Comparison of ENCODE assay signal across 17 cellular contexts in the genomic region with DNA sequence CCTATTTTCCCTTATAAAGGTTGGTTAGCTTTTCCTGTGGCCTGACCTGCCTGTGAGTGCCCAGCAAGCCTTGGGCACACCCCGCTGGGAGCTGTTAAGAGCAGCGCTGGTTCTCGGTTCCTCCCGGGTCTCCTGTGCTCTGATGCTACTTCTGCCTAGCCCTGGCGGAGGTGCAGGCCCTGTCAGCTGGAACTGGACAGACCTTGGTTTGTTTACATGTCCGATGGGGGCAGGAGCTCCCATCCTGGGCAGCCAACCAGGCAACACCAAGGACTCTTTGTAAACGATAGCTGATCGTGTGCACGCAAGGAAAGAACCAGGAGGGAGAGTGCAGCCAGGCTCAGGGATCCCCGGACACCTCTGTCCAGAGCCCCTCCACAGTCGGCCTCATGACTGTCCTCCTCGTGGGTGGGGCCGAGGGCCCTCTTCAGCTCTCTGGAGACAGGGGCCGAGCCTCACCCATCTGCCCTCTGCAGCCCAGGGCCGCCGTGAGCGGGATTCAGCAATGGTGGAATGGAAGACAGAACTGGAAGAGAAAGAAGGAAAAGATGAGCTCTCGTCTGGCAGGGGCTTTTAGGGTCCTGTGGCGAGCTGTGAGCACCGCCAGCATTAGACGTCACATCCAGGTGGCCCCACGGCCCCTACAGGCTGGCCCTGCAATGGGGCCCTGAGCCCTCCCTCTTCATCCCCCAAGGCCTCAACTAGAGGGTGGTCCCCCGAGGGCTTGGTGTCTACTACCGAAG. TPM values are rescaled to one million over a fixed set of nuclear protein-coding genes. Genes with fewer than 3 reads are reported as not detected.
"Had no signal": no experiment of that assay in that cellular context is flagged by ENCODE, and none has a peak within 500 bp of the region (broad histone marks: within the 10 kb centered on the region; RNA-seq: fewer than 3 reads in every experiment).

No MANE protein-coding gene starts in this region.

- H3K4me3 ChIP-seq: cardiac muscle cell had no signal

- DNase-seq: activated CD4-positive, alpha-beta T cell treated with anti-CD3 and anti-CD28 coated beads for 4 hours; activated naive CD4-positive, alpha-beta T cell treated with Interleukin-2 at 50 U/mL for 16 hours; activated naive CD8-positive, alpha-beta T cell treated with anti-CD3 and anti-CD28 coated beads, Interleukin-2, amount 50 U/mL, for 24 hours; mammary epithelial cell; natural killer cell; occipital lobe; stimulated activated CD4-positive, alpha-beta T cell treated with anti-CD3 and anti-CD28 coated beads, Interleukin-2, amount 100 ng/mL, for 48 hours; T-cell; T1000 had no signal

- ATAC-seq: activated naive CD8-positive, alpha-beta T cell treated with anti-CD3 and anti-CD28 coated beads, Interleukin-2, amount 50 U/mL, for 24 hours; natural killer cell; T-cell had no signal

- H3K27me3 ChIP-seq: cardiac muscle cell had no signal

- H3K36me3 ChIP-seq: cardiac muscle cell had no signal

- H3K27ac ChIP-seq: cardiac muscle cell had no signal

RNA-seq across cellular contexts. Expression of a gene that starts 41.0 kb away (rescaled TPM):
- total RNA-seq: activated T-helper 1 cell treated with anti-CD3 and anti-CD28 coated beads, Interleukin-12 subunit alpha, Interleukin-12 subunit beta, Interleukin-2, Interleukin-4 antibody, amounts not matched to agents 30 ng/mL and 10 ng/mL and 1 ng/mL, durations not matched to agents 14 hours and 24 hours and 36 hours; endothelial cell of umbilical vein; mammary epithelial cell; natural killer cell; temporal lobe had no signal
- polyA plus RNA-seq: endothelial cell of umbilical vein, mammary epithelial cell had no signal

RNA-seq across cellular contexts. Expression of a gene that starts 51.5 kb away (rescaled TPM):
- total RNA-seq: activated T-helper 1 cell treated with anti-CD3 and anti-CD28 coated beads, Interleukin-12 subunit alpha, Interleukin-12 subunit beta, Interleukin-2, Interleukin-4 antibody, amounts not matched to agents 30 ng/mL and 10 ng/mL and 1 ng/mL, durations not matched to agents 14 hours and 24 hours and 36 hours; cardiac muscle cell; endothelial cell of umbilical vein; fibroblast of lung; frontal cortex; kidney epithelial cell; mammary epithelial cell; natural killer cell; occipital lobe; T-cell; temporal lobe; ureter had no signal
- polyA plus RNA-seq: cardiac muscle cell, endothelial cell of umbilical vein, fibroblast of lung, mammary epithelial cell had no signal
